In genomic region chr11:28169816-28170215, GRCh38 we compare ENCODE assay signal across 15 cellular contexts.
A peak's percentile ranks its signal among the peaks of the same experiment; 100 is the strongest.
DNase-seq lines count a peak whose midpoint lies in the region; ATAC-seq lines count a peak whose summit lies in the region.
"Had no signal": no experiment of that assay in that cellular context is flagged by ENCODE, and none has a peak within 500 bp of the region (broad histone marks: within the 10 kb centered on the region; RNA-seq: fewer than 3 reads in every experiment).

No MANE protein-coding gene starts in this region.

- peak; percentile 77 for ATAC-seq in HG02759 (IDR thresholded peaks at IDR 0.05; ENCODE audit: unreplicated experiment)
- no peak for ATAC-seq in activated T-helper 17 cell treated with anti-CD3 and anti-CD28 coated beads, Interleukin-2, amount 50 U/mL, for 72 hours (replicated peaks)
- ATAC-seq in memory B cell (ENCODE audit: low read depth): no peak
- no peak for ATAC-seq in left ventricle myocardium superior
- ATAC-seq: activated CD4-positive, CD25-positive, alpha-beta regulatory T cell treated with anti-CD3 and anti-CD28 coated beads, Interleukin-2, amount 50 U/mL, for 24 hours; activated T-cell treated with anti-CD3 and anti-CD28 coated beads, Interleukin-2, amount 50 U/mL, for 72 hours had no signal

- H3K36me3 Mint-ChIP-seq in activated T-helper 17 cell treated with anti-CD3 and anti-CD28 coated beads, Interleukin-2, amount 50 U/mL, for 72 hours (ENCODE audit: low read depth): peaks cover 32% of the 10 kb centered on the region
- H3K36me3 Mint-ChIP-seq in memory B cell: peaks cover 25% of the 10 kb centered on the region

- H3K4me1 Mint-ChIP-seq in activated T-helper 17 cell treated with anti-CD3 and anti-CD28 coated beads, Interleukin-2, amount 50 U/mL, for 72 hours: peaks cover 5% of the 10 kb centered on the region
- peaks cover 12% of the 10 kb centered on the region for H3K4me1 Mint-ChIP-seq in memory B cell

- peaks cover 3% of the 10 kb centered on the region for H3K9me3 Mint-ChIP-seq in activated T-helper 17 cell treated with anti-CD3 and anti-CD28 coated beads, Interleukin-2, amount 50 U/mL, for 72 hours
- H3K9me3 Mint-ChIP-seq in memory B cell: peaks cover 1% of the 10 kb centered on the region
- H3K9me3 Mint-ChIP-seq: activated T-cell treated with anti-CD3 and anti-CD28 coated beads, Interleukin-2, amount 50 U/mL, for 72 hours had no signal

- H3K4me3 Mint-ChIP-seq in activated T-helper 17 cell treated with anti-CD3 and anti-CD28 coated beads, Interleukin-2, amount 50 U/mL, for 72 hours: no peak overlapping the region
- H3K4me3 Mint-ChIP-seq in memory B cell: no peak overlapping the region
- H3K4me3 Mint-ChIP-seq: activated T-cell treated with anti-CD3 and anti-CD28 coated beads, Interleukin-2, amount 50 U/mL, for 72 hours had no signal

- DNase-seq in EH (ENCODE audit: low read depth) (peak; percentile 32), memory B cell (ENCODE audit: low spot score in 2 of 2) (no peak), left ventricle myocardium superior (no peak), globus pallidus (ENCODE audit: low spot score) (no peak), DMS153 (lab: John Stamatoyannopoulos, UW) (no peak)
- DNase-seq in stimulated activated CD4-positive, alpha-beta T cell treated with anti-CD3 and anti-CD28 coated beads, Interleukin-1b, Interleukin-23, amount 100 ng/mL, for 48 hours: no peak
- DNase-seq: activated T-cell treated with anti-CD3 and anti-CD28 coated beads, Interleukin-2, amount 50 U/mL, for 72 hours; GDM1; NCI-H1694; SK-N-SH; stimulated activated CD4-positive, alpha-beta T cell treated with anti-CD3 and anti-CD28 coated beads, Interleukin-4, amount 100 ng/mL, for 1 hour; stimulated activated naive CD4-positive, alpha-beta T cell treated with Interleukin-2 at 50 U/mL for 16 hours had no signal

- intact Hi-C loops in left ventricle myocardium superior (cut with micrococcal nuclease): no loop called here

- H3K27ac Mint-ChIP-seq in activated T-helper 17 cell treated with anti-CD3 and anti-CD28 coated beads, Interleukin-2, amount 50 U/mL, for 72 hours: peak overlapping the region; percentile 33
- peak overlapping the region; percentile 45 for H3K27ac Mint-ChIP-seq in memory B cell

- H3K27me3 Mint-ChIP-seq in activated T-helper 17 cell treated with anti-CD3 and anti-CD28 coated beads, Interleukin-2, amount 50 U/mL, for 72 hours: no peaks in the 10 kb centered on the region
- no peaks in the 10 kb centered on the region for H3K27me3 Mint-ChIP-seq in memory B cell
